8 cellular contexts compared by ENCODE assay signal in genomic region chr11:34650528-34650927, GRCh38. TPM values are rescaled to one million over a fixed set of nuclear protein-coding genes. Genes with fewer than 3 reads are reported as not detected.
DNase-seq lines count a peak whose midpoint lies in the region; ATAC-seq, FAIRE-seq and TF ChIP-seq lines count a peak whose summit lies in the region.

No MANE protein-coding gene starts in this region.

- H3K27ac ChIP-seq in astrocyte (ENCODE audit: low read depth, low read length), result peak overlapping the region; percentile 34

- H3K9ac ChIP-seq in astrocyte (ENCODE audit: low read length), result no peak overlapping the region

- peak; percentile 92 for ATAC-seq in HG02759 (IDR thresholded peaks at IDR 0.05; ENCODE audit: unreplicated experiment)

- no peak for FAIRE-seq in astrocyte (lab: Jason Lieb, UNC)

- H4K20me1 ChIP-seq in astrocyte (ENCODE audit: insufficient read depth, low read length), result no peaks in the 10 kb centered on the region

- no peak for TF ChIP-seq CTCF in GM12865 (IDR thresholded peaks at IDR 0.05; ENCODE audit: insufficient read depth, low read depth, low read length, missing control alignments)
- no peak for TF ChIP-seq CTCF in astrocyte (IDR thresholded peaks at IDR 0.05; ENCODE audit: insufficient read depth, low read depth, low read length)

- DNase-seq in GM12865 (ENCODE audit: low read depth) (peak; percentile 94), SKM-1 treated with dmso at 0.1 percent for 144 hours (lab: John Stamatoyannopoulos, UW; ENCODE audit: unreplicated experiment) (peak; percentile 56), astrocyte (ENCODE audit: low read depth) (peak; percentile 88), NCI-H1048 (lab: John Stamatoyannopoulos, UW) (no peak), H4 (ENCODE audit: low spot score) (no peak), NK-92 (lab: John Stamatoyannopoulos, UW; ENCODE audit: unreplicated experiment) (no peak)
- DNase-seq in stimulated activated CD4-positive, alpha-beta T cell treated with anti-CD3 and anti-CD28 coated beads, TNF-alpha, amount 100 ng/mL, for 24 hours (ENCODE audit: low read depth in 3 of 3), result peak; percentile 57 to 84 (median 70)

- peaks cover 49% of the 10 kb centered on the region for H3K4me1 Mint-ChIP-seq in astrocyte (ENCODE audit: low read depth, unreplicated experiment)

- peaks cover 2% of the 10 kb centered on the region for H3K36me3 Mint-ChIP-seq in astrocyte (ENCODE audit: low read depth, unreplicated experiment)

- H3K27me3 Mint-ChIP-seq in astrocyte (ENCODE audit: low read depth, unreplicated experiment), result no peaks in the 10 kb centered on the region

- H3K4me3 ChIP-seq in GM12865 (ENCODE audit: low read depth, low read length), result no peak overlapping the region
- no peak overlapping the region for H3K4me3 ChIP-seq in astrocyte (ENCODE audit: insufficient read depth, low read depth, low read length)

- no peaks in the 10 kb centered on the region for H3K27me3 ChIP-seq in astrocyte (ENCODE audit: insufficient read depth, low read length)

- no peaks in the 10 kb centered on the region for H3K79me2 ChIP-seq in astrocyte (ENCODE audit: insufficient read depth, low read length)

- no peak overlapping the region for H3K4me3 Mint-ChIP-seq in astrocyte (ENCODE audit: unreplicated experiment)

- no peaks in the 10 kb centered on the region for H3K9me3 Mint-ChIP-seq in astrocyte (ENCODE audit: unreplicated experiment)

- H3K4me1 ChIP-seq in astrocyte (ENCODE audit: insufficient read depth, low read length), result peaks cover 43% of the 10 kb centered on the region

- no peak overlapping the region for H2AFZ ChIP-seq in astrocyte (ENCODE audit: low read depth, low read length)

- peak overlapping the region; percentile 57 for H3K4me2 ChIP-seq in astrocyte (ENCODE audit: low read length)

- H3K9me3 ChIP-seq in astrocyte (ENCODE audit: insufficient read depth, low read depth, low read length), result no peaks in the 10 kb centered on the region

- H3K27ac Mint-ChIP-seq in astrocyte (ENCODE audit: unreplicated experiment), result peak overlapping the region; percentile 86

- H3K36me3 ChIP-seq in astrocyte (ENCODE audit: insufficient read depth, low read length), result no peaks in the 10 kb centered on the region

RNA-seq across cellular contexts. Expression of gene EHF, which starts 29.6 kb away (rescaled TPM):
- 0.25 TPM in 1 of 2 replicates, not detected in the other for total RNA-seq in astrocyte
- total RNA-seq in H4 (2014; rRNA removed; shearing (Covaris generic)), result not detected in 2 replicates

Comparison
In these comparisons a context has a peak if more than half of its experiments do, and no peak if none do; other contexts are left out.
1. DNase-seq: peak in GM12865 (single experiment), SKM-1 treated with dmso at 0.1 percent for 144 hours (single experiment), astrocyte (single experiment) and stimulated activated CD4-positive, alpha-beta T cell treated with anti-CD3 and anti-CD28 coated beads, TNF-alpha, amount 100 ng/mL, for 24 hours (3 of 3); none in NCI-H1048 (single experiment), H4 (single experiment) and NK-92 (single experiment).